ENCODE assay signal across 8 cellular contexts in the genomic region with DNA sequence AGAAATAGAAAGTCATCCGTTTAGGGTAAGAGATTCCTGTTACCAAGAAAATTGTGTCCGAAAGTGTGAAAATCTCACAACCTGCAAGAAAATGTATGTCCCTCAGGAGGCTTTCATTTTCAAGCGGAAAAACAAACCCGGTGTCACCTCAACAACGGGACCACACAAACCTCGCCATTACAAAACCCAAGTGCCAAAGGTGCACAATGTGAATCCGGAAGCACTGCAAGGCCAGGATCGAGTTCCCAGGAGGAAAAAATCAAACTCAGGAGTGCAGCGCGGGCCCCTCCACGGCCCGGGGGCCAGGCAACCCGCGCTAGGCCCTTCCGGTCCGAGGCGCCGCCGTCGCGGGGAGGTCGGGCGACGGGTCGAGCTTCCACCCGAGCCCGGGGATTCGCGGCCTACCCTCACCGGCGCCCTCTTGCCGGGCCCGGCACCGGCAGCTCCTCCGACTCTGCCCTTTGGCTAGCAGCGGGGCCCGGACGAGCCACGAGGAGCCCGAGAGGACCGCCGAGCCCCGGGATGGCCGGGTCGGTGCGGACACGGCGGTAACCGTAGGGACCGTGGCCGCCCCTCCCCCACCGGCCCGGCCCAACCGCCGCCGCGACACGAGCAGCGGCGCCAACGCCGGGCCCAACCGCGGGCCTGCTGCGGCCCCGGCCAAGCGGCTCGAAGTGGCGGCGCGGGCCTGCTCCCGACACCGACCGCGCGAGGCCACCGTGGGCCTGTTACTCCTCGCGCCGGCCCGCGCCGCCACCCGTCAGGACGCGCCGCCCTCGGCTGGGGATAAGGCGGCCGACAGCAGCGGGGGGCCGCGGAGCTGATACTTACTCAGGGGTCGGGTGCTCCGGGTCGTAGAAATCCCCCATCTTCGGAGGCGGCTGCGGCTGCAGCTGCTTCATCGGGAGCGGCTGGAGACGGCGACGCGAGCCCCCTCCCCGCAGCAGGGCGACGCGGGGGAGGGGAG. TPM values are rescaled to one million over a fixed set of nuclear protein-coding genes. Genes with fewer than 3 reads are reported as not detected.
A peak's percentile ranks its signal among the peaks of the same experiment; 100 is the strongest.
DNase-seq lines count a peak whose midpoint lies in the region; ATAC-seq, FAIRE-seq and TF ChIP-seq lines count a peak whose summit lies in the region.

No MANE protein-coding gene starts in this region.

- no peaks in the 10 kb centered on the region for H3K9me3 Mint-ChIP-seq in activated B cell treated with CpG ODN at 0.5 μM for 24 hours

- H3K9ac ChIP-seq in keratinocyte (ENCODE audit: control insufficient read depth, extremely low read depth, insufficient read depth, low read length), result peak overlapping the region; percentile 86

- DNase-seq in EH (ENCODE audit: low read depth) (peak; percentile 45), activated B cell treated with CpG ODN at 0.5 μM for 24 hours (peak; percentile 69), cardiac fibroblast (ENCODE audit: low read depth in 2 of 2) (peak; percentile 37 to 38), keratinocyte (ENCODE audit: low read depth, low spot score) (no peak), NCI-H1436 treated with DMSO at 0.1 percent for 48 hours (lab: John Stamatoyannopoulos, UW) (no peak)
- DNase-seq in stimulated activated CD4-positive, alpha-beta T cell treated with anti-CD3 and anti-CD28 coated beads, Interleukin-12 subunit alpha, Interleukin-12 subunit beta, amount 100 ng/mL, for 48 hours (ENCODE audit: low read depth in 2 of 3, low spot score in 1 of 3), result peak; percentile 27 to 36 (median 35)

- no peaks in the 10 kb centered on the region for H3K9me3 ChIP-seq in keratinocyte (ENCODE audit: control insufficient read depth, low read depth, low read length)

- H3K27me3 ChIP-seq in keratinocyte (ENCODE audit: control insufficient read depth, extremely low read depth, insufficient read depth, low read length), result no peaks in the 10 kb centered on the region

- H4K20me1 ChIP-seq in keratinocyte (ENCODE audit: control insufficient read depth, extremely low read depth, insufficient read depth, low read length), result peaks cover 11% of the 10 kb centered on the region

- peak overlapping the region; percentile 96 for H3K27ac Mint-ChIP-seq in activated B cell treated with CpG ODN at 0.5 μM for 24 hours

- H3K4me1 ChIP-seq in keratinocyte (ENCODE audit: control insufficient read depth, extremely low read depth, insufficient read depth, low read length), result peaks cover 28% of the 10 kb centered on the region

- peak; percentile 26 for ATAC-seq in GM21529 (IDR thresholded peaks at IDR 0.05; ENCODE audit: unreplicated experiment)
- ATAC-seq in activated B cell treated with CpG ODN at 0.5 μM for 24 hours (ENCODE audit: low read depth), result peak; percentile 23

- peaks cover 5% of the 10 kb centered on the region for H3K9me1 ChIP-seq in keratinocyte (ENCODE audit: control insufficient read depth, extremely low read depth, insufficient read depth, low read length)

- CTCF ChIA-PET in activated B cell treated with CpG ODN at 0.5 μM for 24 hours (lab: Charles Lee), result interaction anchor here (1.1 to 3.0 kb wide), 10 partner anchors 14 to 161 kb away, joined by 3 to 26 read pairs (median 5); no protein-coding TSS in a partner anchor

- dilution Hi-C loops in keratinocyte (cut with MboI; ENCODE audit: extremely low pct_ligation_motif_present, low sequenced_read_pairs), result no loop called here

- peaks cover 61% of the 10 kb centered on the region for H3K4me1 Mint-ChIP-seq in activated B cell treated with CpG ODN at 0.5 μM for 24 hours

- peak overlapping the region; percentile 48 for H2AFZ ChIP-seq in keratinocyte (ENCODE audit: control insufficient read depth, low read length)

- peak overlapping the region; percentile 98 for H3K4me3 Mint-ChIP-seq in activated B cell treated with CpG ODN at 0.5 μM for 24 hours

- H3K27ac ChIP-seq in keratinocyte (ENCODE audit: control insufficient read depth, insufficient read depth, low read length), result peak overlapping the region; percentile 67

- intact Hi-C loops in activated B cell treated with CpG ODN at 0.5 μM for 24 hours (cut with micrococcal nuclease), result loop anchor here (5.0 to 10.0 kb wide), 5 partner anchors 51 to 621 kb away; a partner anchor contains a TSS

- H3K36me3 Mint-ChIP-seq in activated B cell treated with CpG ODN at 0.5 μM for 24 hours (ENCODE audit: low read depth), result peaks cover 17% of the 10 kb centered on the region

- H3K27me3 Mint-ChIP-seq in activated B cell treated with CpG ODN at 0.5 μM for 24 hours, result no peaks in the 10 kb centered on the region

- peaks cover 0 to 6% of the 10 kb centered on the region in 2 experiments for H3K36me3 ChIP-seq in keratinocyte (ENCODE audit: control insufficient read depth in 2 of 2, extremely low read depth in 1 of 2, insufficient read depth in 2 of 2, low read length in 2 of 2)

- FAIRE-seq in keratinocyte (lab: Jason Lieb, UNC), result no peak

- H3K4me3 ChIP-seq in cardiac fibroblast (replicated peaks in 1 of 2; ENCODE audit: low read depth in 2 of 2, low read length in 2 of 2) (peak overlapping the region; percentile 84 to 90), keratinocyte (ENCODE audit: control insufficient read depth in 2 of 3, extremely low read depth in 1 of 3, insufficient read depth in 2 of 3, low read depth in 1 of 3, low read length in 3 of 3) (peak overlapping the region; percentile 81 to 91 (median 81))

- peak overlapping the region; percentile 88 for H3K4me2 ChIP-seq in keratinocyte (ENCODE audit: control insufficient read depth, extremely low read depth, insufficient read depth, low read depth, low read length)

- no peak for TF ChIP-seq RAD21 in Ishikawa (IDR thresholded peaks at IDR 0.05; ENCODE audit: low read depth)

- POLR2A ChIA-PET in activated B cell treated with CpG ODN at 0.5 μM for 24 hours (lab: Charles Lee), result interaction anchor here (0.5 to 2.4 kb wide), 17 partner anchors 12 to 303 kb away, joined by 3 to 13 read pairs (median 4); a partner anchor contains a TSS

- TF ChIP-seq EP300 in Ishikawa (IDR thresholded peaks at IDR 0.05; ENCODE audit: borderline replicate concordance), result no peak; the same call in none of the 2 replicates

- H3K79me2 ChIP-seq in keratinocyte (ENCODE audit: control insufficient read depth, insufficient read depth, low read length), result peaks cover 84% of the 10 kb centered on the region

- TF ChIP-seq CTCF in activated B cell treated with CpG ODN at 0.5 μM for 24 hours (IDR thresholded peaks at IDR 0.05) (no peak), cardiac fibroblast (IDR thresholded peaks at IDR 0.05; ENCODE audit: low read depth, low read length) (no peak), keratinocyte (optimal IDR thresholded peaks at IDR 0.05 in 1 of 3, IDR thresholded peaks at IDR 0.05 in 1 of 3, conservative IDR thresholded peaks at IDR 0.05 in 1 of 3; ENCODE audit: extremely low read depth in 1 of 3, insufficient read depth in 2 of 3, low read length in 3 of 3) (no peak)

TF ChIP-seq in Ishikawa, 13 proteins besides CTCF, POLR2A, EP300 and RAD21 (continues in another document):
- TF ChIP-seq NFIC (IDR thresholded peaks at IDR 0.05) (no peak), EGR1 (IDR thresholded peaks at IDR 0.05) (no peak), YY1 (IDR thresholded peaks at IDR 0.05; ENCODE audit: low read depth) (peak; percentile 37; the same call in 1 of the 2 replicates), TCF12 (IDR thresholded peaks at IDR 0.05; ENCODE audit: low read depth) (no peak; the same call in 1 of the 2 replicates), CREB1 (IDR thresholded peaks at IDR 0.05; ENCODE audit: low read depth) (no peak), TAF1 (IDR thresholded peaks at IDR 0.05; ENCODE audit: low read depth) (peak; percentile 52)
- TF ChIP-seq, protein P1, sequence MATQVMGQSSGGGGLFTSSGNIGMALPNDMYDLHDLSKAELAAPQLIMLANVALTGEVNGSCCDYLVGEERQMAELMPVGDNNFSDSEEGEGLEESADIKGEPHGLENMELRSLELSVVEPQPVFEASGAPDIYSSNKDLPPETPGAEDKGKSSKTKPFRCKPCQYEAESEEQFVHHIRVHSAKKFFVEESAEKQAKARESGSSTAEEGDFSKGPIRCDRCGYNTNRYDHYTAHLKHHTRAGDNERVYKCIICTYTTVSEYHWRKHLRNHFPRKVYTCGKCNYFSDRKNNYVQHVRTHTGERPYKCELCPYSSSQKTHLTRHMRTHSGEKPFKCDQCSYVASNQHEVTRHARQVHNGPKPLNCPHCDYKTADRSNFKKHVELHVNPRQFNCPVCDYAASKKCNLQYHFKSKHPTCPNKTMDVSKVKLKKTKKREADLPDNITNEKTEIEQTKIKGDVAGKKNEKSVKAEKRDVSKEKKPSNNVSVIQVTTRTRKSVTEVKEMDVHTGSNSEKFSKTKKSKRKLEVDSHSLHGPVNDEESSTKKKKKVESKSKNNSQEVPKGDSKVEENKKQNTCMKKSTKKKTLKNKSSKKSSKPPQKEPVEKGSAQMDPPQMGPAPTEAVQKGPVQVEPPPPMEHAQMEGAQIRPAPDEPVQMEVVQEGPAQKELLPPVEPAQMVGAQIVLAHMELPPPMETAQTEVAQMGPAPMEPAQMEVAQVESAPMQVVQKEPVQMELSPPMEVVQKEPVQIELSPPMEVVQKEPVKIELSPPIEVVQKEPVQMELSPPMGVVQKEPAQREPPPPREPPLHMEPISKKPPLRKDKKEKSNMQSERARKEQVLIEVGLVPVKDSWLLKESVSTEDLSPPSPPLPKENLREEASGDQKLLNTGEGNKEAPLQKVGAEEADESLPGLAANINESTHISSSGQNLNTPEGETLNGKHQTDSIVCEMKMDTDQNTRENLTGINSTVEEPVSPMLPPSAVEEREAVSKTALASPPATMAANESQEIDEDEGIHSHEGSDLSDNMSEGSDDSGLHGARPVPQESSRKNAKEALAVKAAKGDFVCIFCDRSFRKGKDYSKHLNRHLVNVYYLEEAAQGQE (IDR thresholded peaks at IDR 0.05; ENCODE audit: low read depth), result no peak
- TF ChIP-seq, protein P2, sequence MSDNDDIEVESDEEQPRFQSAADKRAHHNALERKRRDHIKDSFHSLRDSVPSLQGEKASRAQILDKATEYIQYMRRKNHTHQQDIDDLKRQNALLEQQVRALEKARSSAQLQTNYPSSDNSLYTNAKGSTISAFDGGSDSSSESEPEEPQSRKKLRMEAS (IDR thresholded peaks at IDR 0.05), result peak; percentile 18; the same call in 1 of the 2 replicates

RNA-seq across cellular contexts. Expression of a gene that starts 0.6 kb away (rescaled TPM):
- total RNA-seq in activated B cell treated with CpG ODN at 0.5 μM for 24 hours, result 56.9 and 65.7 TPM in 2 replicates
- 15.6 to 23.3 TPM (median 21.5 TPM) in 3 replicates for polyA plus RNA-seq in keratinocyte
- polyA plus RNA-seq in keratinocyte (2011; ENCODE audit: low read depth), result 56.3 TPM
- 13.2 and 18.5 TPM in 2 replicates for polyA plus RNA-seq in keratinocyte (2011; cell fraction: cytosol; rRNA removed)
- polyA plus RNA-seq in keratinocyte (2011; cell fraction: nucleus; rRNA removed), result 36.1 and 42.4 TPM in 2 replicates
- 16.9 and 20.7 TPM in 2 replicates for polyA plus RNA-seq in keratinocyte (2012; ENCODE audit: low replicate concordance)
- polyA minus RNA-seq in keratinocyte, result 16.7 to 45.9 TPM (median 27.2 TPM) in 3 replicates
- polyA minus RNA-seq in keratinocyte (2011; cell fraction: cytosol; rRNA and poly(A)+ RNA removed), result 15.5 TPM
- polyA minus RNA-seq in keratinocyte (2011; cell fraction: nucleus; rRNA and poly(A)+ RNA removed), result 37.6 and 71.7 TPM in 2 replicates

Comparison
In these comparisons a context has a peak if more than half of its experiments do, and no peak if none do; other contexts are left out.
1. DNase-seq: peak in EH (single experiment), activated B cell treated with CpG ODN at 0.5 μM for 24 hours (single experiment), cardiac fibroblast (2 of 2) and stimulated activated CD4-positive, alpha-beta T cell treated with anti-CD3 and anti-CD28 coated beads, Interleukin-12 subunit alpha, Interleukin-12 subunit beta, amount 100 ng/mL, for 48 hours (3 of 3); none in keratinocyte (single experiment) and NCI-H1436 treated with DMSO at 0.1 percent for 48 hours (single experiment).